In genomic region chr1:198121058-198121829, GRCh38 we compare ENCODE assay signal across 11 cellular contexts. TPM values are rescaled to one million over a fixed set of nuclear protein-coding genes. Genes with fewer than 3 reads are reported as not detected.
DNase-seq lines count a peak whose midpoint lies in the region; ATAC-seq and TF ChIP-seq lines count a peak whose summit lies in the region.
"Had no signal": no experiment of that assay in that cellular context is flagged by ENCODE, and none has a peak within 500 bp of the region (broad histone marks: within the 10 kb centered on the region; RNA-seq: fewer than 3 reads in every experiment).

No MANE protein-coding gene starts in this region.

- H3K9me3 ChIP-seq in MG63, result no peaks in the 10 kb centered on the region
- H3K9me3 ChIP-seq: sigmoid colon had no signal

- no peaks in the 10 kb centered on the region for H3K36me3 ChIP-seq in MG63
- H3K36me3 ChIP-seq: sigmoid colon had no signal

- no peaks in the 10 kb centered on the region for H3K9me3 Mint-ChIP-seq in nephron progenitor cell

- ATAC-seq in HG02759 (IDR thresholded peaks at IDR 0.05; ENCODE audit: unreplicated experiment), result no peak

- TF ChIP-seq CTCF in choroid plexus epithelial cell (conservative IDR thresholded peaks at IDR 0.05; ENCODE audit: low read depth, low read length) (no peak), nephron progenitor cell (IDR thresholded peaks at IDR 0.05) (no peak)

- DNase-seq in EH (ENCODE audit: low read depth) (peak; percentile 97), MG63 (peak; percentile 85), choroid plexus epithelial cell (ENCODE audit: low read depth) (peak; percentile 90), nephron progenitor cell (no peak), DMS79 (lab: John Stamatoyannopoulos, UW) (no peak), NCI-H345 (lab: John Stamatoyannopoulos, UW) (no peak)
- DNase-seq in stimulated activated naive CD4-positive, alpha-beta T cell (lab: John Stamatoyannopoulos, UW), result no peak
- DNase-seq: NCI-H2029 treated with DMSO at 0.1 percent for 48 hours; sigmoid colon; stimulated activated naive CD4-positive, alpha-beta T cell treated with Interleukin-2 at 50 U/mL for 16 hours had no signal

- H3K27me3 Mint-ChIP-seq in nephron progenitor cell (ENCODE audit: low read depth, poor library complexity), result no peaks in the 10 kb centered on the region

- H3K4me3 ChIP-seq in MG63, result no peak overlapping the region
- no peak overlapping the region for H3K4me3 ChIP-seq in choroid plexus epithelial cell (ENCODE audit: low read depth, low read length)
- H3K4me3 ChIP-seq: sigmoid colon had no signal

- no peaks in the 10 kb centered on the region for H3K36me3 Mint-ChIP-seq in nephron progenitor cell (ENCODE audit: low read depth)

- H3K4me1 Mint-ChIP-seq in nephron progenitor cell, result peaks cover 6% of the 10 kb centered on the region

- no peaks in the 10 kb centered on the region for H3K27me3 ChIP-seq in MG63
- H3K27me3 ChIP-seq: sigmoid colon had no signal

- H3K27ac Mint-ChIP-seq in nephron progenitor cell, result peak overlapping the region; percentile 31

- no peak overlapping the region for H3K4me3 Mint-ChIP-seq in nephron progenitor cell

RNA-seq across cellular contexts. Expression of gene NEK7, which starts 35.6 kb away (rescaled TPM):
- 242 and 562 TPM in 2 replicates for total RNA-seq in MG63 (2014; rRNA removed; shearing (Covaris generic); ENCODE audit: low replicate concordance)

Comparison
In these comparisons a context has a peak if more than half of its experiments do, and no peak if none do; other contexts are left out.
1. DNase-seq: peak in EH (single experiment), MG63 (single experiment) and choroid plexus epithelial cell (single experiment); none in nephron progenitor cell (single experiment), DMS79 (single experiment), NCI-H345 (single experiment) and stimulated activated naive CD4-positive, alpha-beta T cell (0 of 6).